ENCODE assay signal across 18 cellular contexts in the genomic region with DNA sequence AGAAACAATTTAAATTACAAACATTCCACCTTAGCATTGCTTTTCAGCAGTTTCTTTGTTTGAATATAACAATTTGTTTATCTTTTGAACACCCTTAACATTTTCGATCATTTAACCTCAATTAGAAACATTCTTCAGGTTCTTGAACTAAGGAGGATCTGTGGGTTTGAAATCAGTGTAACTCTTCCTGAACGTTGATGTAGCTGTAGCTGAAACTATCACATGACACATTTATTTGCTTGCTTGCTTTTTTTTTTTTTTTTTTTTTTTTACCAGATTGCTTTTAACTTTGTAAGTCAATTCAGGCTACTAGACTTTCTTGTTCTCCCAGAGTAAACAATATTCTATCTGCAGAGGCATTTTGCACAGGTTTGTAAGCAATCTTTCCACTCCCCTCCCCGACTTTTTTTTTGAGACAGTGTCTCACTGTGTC. TPM values are rescaled to one million over a fixed set of nuclear protein-coding genes. Genes with fewer than 3 reads are reported as not detected.
A peak's percentile ranks its signal among the peaks of the same experiment; 100 is the strongest.
DNase-seq lines count a peak whose midpoint lies in the region; ATAC-seq and TF ChIP-seq lines count a peak whose summit lies in the region.
"Had no signal": no experiment of that assay in that cellular context is flagged by ENCODE, and none has a peak within 500 bp of the region (broad histone marks: within the 10 kb centered on the region; RNA-seq: fewer than 3 reads in every experiment).

No MANE protein-coding gene starts in this region.

- H3K4me3 ChIP-seq in DOHH2 (ENCODE audit: low read length): no peak overlapping the region; the same call in 1 of the 2 replicates
- H3K4me3 ChIP-seq in PC-9: no peak overlapping the region
- H3K4me3 ChIP-seq: ascending aorta, esophagus squamous epithelium, HAP-1 had no signal

- DNase-seq in PC-9 (peak in 1 of 2 experiments; percentile 62), osteocyte (ENCODE audit: extremely low spot score, unreplicated experiment) (no peak), NCI-H1694 (lab: John Stamatoyannopoulos, UW) (no peak)
- no peak for DNase-seq in effector memory CD8-positive, alpha-beta T cell
- DNase-seq: activated CD8-positive, alpha-beta memory T cell treated with anti-CD3 and anti-CD28 coated beads, Interleukin-2, amount 10 ng/mL, durations not matched to agents 7 days and 5 days; activated effector memory CD4-positive, alpha-beta T cell treated with Interleukin-2 at 50 U/mL for 16 hours; BE2C; cortex of kidney; esophagus squamous epithelium; NCI-H2081; nucleus accumbens; stimulated activated CD4-positive, alpha-beta T cell treated with anti-CD3 and anti-CD28 coated beads, Interleukin-2, amount 100 ng/mL, for 48 hours had no signal

- H3K79me2 ChIP-seq in DOHH2 (ENCODE audit: control insufficient read depth, low read length) (no peaks in the 10 kb centered on the region), PC-9 (ENCODE audit: low read depth) (no peaks in the 10 kb centered on the region)

- no peaks in the 10 kb centered on the region for H4K20me1 ChIP-seq in DOHH2 (ENCODE audit: control insufficient read depth, insufficient read depth, low read depth, low read length)
- H4K20me1 ChIP-seq in PC-9 (ENCODE audit: insufficient read depth): no peaks in the 10 kb centered on the region

- H3K27me3 ChIP-seq in DOHH2 (ENCODE audit: control insufficient read depth, low read length) (no peaks in the 10 kb centered on the region), PC-9 (ENCODE audit: insufficient read depth, low read depth) (no peaks in the 10 kb centered on the region)
- H3K27me3 ChIP-seq: ascending aorta, BE2C, esophagus squamous epithelium had no signal

- no peak for TF ChIP-seq CTCF in DOHH2 (IDR thresholded peaks at IDR 0.05; ENCODE audit: low read depth, low read length, poor library complexity, severe bottlenecking)
- TF ChIP-seq CTCF in PC-9 (conservative IDR thresholded peaks at IDR 0.05): no peak
- no peak for TF ChIP-seq CTCF in osteocyte (IDR thresholded peaks at IDR 0.05)

- H3F3A ChIP-seq in DOHH2 (ENCODE audit: control insufficient read depth, insufficient read depth) (no peaks in the 10 kb centered on the region), PC-9 (ENCODE audit: insufficient read depth, low read depth) (no peaks in the 10 kb centered on the region; the same call in 1 of the 2 replicates)

- no peak overlapping the region for H2AFZ ChIP-seq in PC-9

- H3K27me3 Mint-ChIP-seq in effector memory CD8-positive, alpha-beta T cell: no peaks in the 10 kb centered on the region
- H3K27me3 Mint-ChIP-seq in osteocyte (ENCODE audit: unreplicated experiment): no peaks in the 10 kb centered on the region
- H3K27me3 Mint-ChIP-seq: activated CD8-positive, alpha-beta memory T cell treated with anti-CD3 and anti-CD28 coated beads, Interleukin-2, amount 10 ng/mL, durations not matched to agents 7 days and 5 days had no signal

- peak overlapping the region; percentile 48 for H3K4me2 ChIP-seq in DOHH2 (ENCODE audit: low read length)
- H3K4me2 ChIP-seq in PC-9: peak overlapping the region; percentile 26; the same call in 1 of the 2 replicates

- H3K4me1 ChIP-seq in DOHH2 (ENCODE audit: control insufficient read depth, low read length) (peaks cover 21% of the 10 kb centered on the region), PC-9 (replicated peaks; ENCODE audit: insufficient read depth) (peaks cover 8% of the 10 kb centered on the region; the same call in 1 of the 2 replicates)
- H3K4me1 ChIP-seq: ascending aorta, BE2C, HAP-1 had no signal

- CTCF ChIA-PET in PC-9 (lab: Charles Lee): no interaction called here

- H3K9me2 ChIP-seq in DOHH2 (replicated peaks; ENCODE audit: control insufficient read depth, low read length) (no peaks in the 10 kb centered on the region), PC-9 (ENCODE audit: insufficient read depth) (no peaks in the 10 kb centered on the region)

- intact Hi-C loops in PC-9 (cut with micrococcal nuclease; ENCODE audit: unreplicated experiment): no loop called here

- H3K9me3 ChIP-seq in DOHH2 (ENCODE audit: control insufficient read depth, insufficient read depth, low read length) (no peaks in the 10 kb centered on the region), PC-9 (ENCODE audit: insufficient read depth, low read depth) (no peaks in the 10 kb centered on the region)
- H3K9me3 ChIP-seq: ascending aorta, BE2C, esophagus squamous epithelium, HAP-1 had no signal

- no TSS peak for BruUV-seq in PC-9 (replicated peaks; lab: Mats Ljungman, UMichigan)

- no peaks in the 10 kb centered on the region for H3K9me3 Mint-ChIP-seq in effector memory CD8-positive, alpha-beta T cell
- H3K9me3 Mint-ChIP-seq in osteocyte (ENCODE audit: unreplicated experiment): no peaks in the 10 kb centered on the region

- POLR2A ChIA-PET in PC-9 (lab: Charles Lee; ENCODE audit: unreplicated experiment): interaction anchor here (0.6 to 0.7 kb wide), 2 partner anchors 10 to 46 kb away, joined by 6 to 10 read pairs; no protein-coding TSS in a partner anchor

- peaks cover 3% of the 10 kb centered on the region for H3K36me3 Mint-ChIP-seq in effector memory CD8-positive, alpha-beta T cell (ENCODE audit: insufficient read depth)
- peaks cover 3% of the 10 kb centered on the region for H3K36me3 Mint-ChIP-seq in osteocyte (ENCODE audit: unreplicated experiment)

- H3K27ac ChIP-seq in DOHH2 (ENCODE audit: low read depth, low read length) (0 out of 2 replicates have a peak overlapping the region, but pooled peaks have one; percentile 37), PC-9 (peak overlapping the region; percentile 29; the same call in 1 of the 2 replicates)
- H3K27ac ChIP-seq: ascending aorta, esophagus squamous epithelium had no signal

- H3K36me3 ChIP-seq in DOHH2 (ENCODE audit: control insufficient read depth, low read length) (no peaks in the 10 kb centered on the region), PC-9 (ENCODE audit: low read depth) (no peaks in the 10 kb centered on the region)
- H3K36me3 ChIP-seq: ascending aorta, BE2C, HAP-1 had no signal

- peaks cover 16 to 57% of the 10 kb centered on the region in 2 donors for H3K4me1 Mint-ChIP-seq in effector memory CD8-positive, alpha-beta T cell (ENCODE audit: low read depth in 2 of 2)
- H3K4me1 Mint-ChIP-seq in osteocyte (ENCODE audit: unreplicated experiment): peaks cover 38% of the 10 kb centered on the region

- no peak overlapping the region for H3K4me3 Mint-ChIP-seq in effector memory CD8-positive, alpha-beta T cell
- no peak overlapping the region for H3K4me3 Mint-ChIP-seq in osteocyte (ENCODE audit: unreplicated experiment)
- H3K4me3 Mint-ChIP-seq: activated CD8-positive, alpha-beta memory T cell treated with anti-CD3 and anti-CD28 coated beads, Interleukin-2, amount 10 ng/mL, durations not matched to agents 7 days and 5 days had no signal

- no peak for ATAC-seq in effector memory CD8-positive, alpha-beta T cell (replicated peaks)
- ATAC-seq in HG03280 (IDR thresholded peaks at IDR 0.05; ENCODE audit: unreplicated experiment) (no peak), GM21381 (IDR thresholded peaks at IDR 0.05; ENCODE audit: unreplicated experiment) (no peak), GM18502 (IDR thresholded peaks at IDR 0.05; ENCODE audit: poor library complexity, unreplicated experiment) (no peak)
- ATAC-seq: activated CD8-positive, alpha-beta memory T cell treated with anti-CD3 and anti-CD28 coated beads, Interleukin-2, amount 10 ng/mL, durations not matched to agents 7 days and 5 days had no signal

- peak overlapping the region; percentile 59 to 74 for H3K27ac Mint-ChIP-seq in effector memory CD8-positive, alpha-beta T cell
- peak overlapping the region; percentile 58 for H3K27ac Mint-ChIP-seq in osteocyte (ENCODE audit: unreplicated experiment)
- H3K27ac Mint-ChIP-seq: activated CD8-positive, alpha-beta memory T cell treated with anti-CD3 and anti-CD28 coated beads, Interleukin-2, amount 10 ng/mL, durations not matched to agents 7 days and 5 days had no signal

RNA-seq across cellular contexts. Expression of a gene that starts 47.6 kb away (rescaled TPM):
- total RNA-seq in PC-9 (2021): 47.1 and 67.8 TPM in 2 replicates
- 21.4 and 21.8 TPM in 2 replicates for total RNA-seq in osteocyte
